In the genomic region with DNA sequence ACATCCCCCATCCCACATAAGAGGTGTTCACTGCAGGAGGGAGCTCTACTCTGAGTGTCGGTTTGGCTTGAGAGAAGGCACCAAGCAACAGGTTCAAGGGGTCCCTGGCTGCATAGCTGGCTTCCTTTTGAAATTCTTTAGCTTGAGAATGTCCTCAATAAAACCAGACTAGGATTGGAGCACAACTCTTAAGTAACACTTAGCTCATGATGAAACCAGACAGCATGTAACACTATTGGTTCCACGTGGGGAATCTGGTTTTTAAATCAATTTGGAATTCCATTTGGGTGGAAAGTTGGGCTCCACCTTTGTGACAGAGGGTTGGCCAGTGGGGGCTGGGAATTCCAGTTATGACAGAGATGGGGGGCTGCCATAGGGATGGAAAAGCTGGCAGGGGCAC, we compare ENCODE assay signal across 28 cellular contexts.
"Had no signal": no experiment of that assay in that cellular context is flagged by ENCODE, and none has a peak within 500 bp of the region (broad histone marks: within the 10 kb centered on the region; RNA-seq: fewer than 3 reads in every experiment).

No MANE protein-coding gene starts in this region.

- H2AFZ ChIP-seq: neural progenitor cell, parathyroid adenoma had no signal

- H3K27me3 ChIP-seq: neural progenitor cell, ovary, testis, upper lobe of right lung, uterus had no signal

- H3K9me3 Mint-ChIP-seq: natural killer cell; nephron; neural progenitor cell; stimulated activated memory B cell treated with anti-CD40 and anti-IgM and Interleukin-4, amounts not matched to agents 10 μg/mL and 1 μg/mL and 100 μg/mL, for 72 hours; stimulated activated naive CD8-positive, alpha-beta T cell treated with anti-CD3 and anti-CD28 coated beads, Interleukin-15, amount 100 ng/mL, for 72 hours; type B pancreatic cell had no signal

- ATAC-seq: naive thymus-derived CD4-positive, alpha-beta T cell; psoas muscle; right cardiac atrium; sciatic nerve; stimulated activated memory B cell treated with anti-CD40 and anti-IgM and Interleukin-4, amounts not matched to agents 10 μg/mL and 1 μg/mL and 100 μg/mL, for 72 hours; upper lobe of right lung had no signal

- H3K36me3 ChIP-seq: neural progenitor cell, ovary, suprapubic skin, tibial artery, transverse colon, upper lobe of right lung, uterus had no signal

- H3K27ac ChIP-seq: neural progenitor cell, ovary, parathyroid adenoma, psoas muscle, suprapubic skin, testis, tibial artery, transverse colon, upper lobe of right lung, uterus had no signal

- H3K27ac Mint-ChIP-seq: naive thymus-derived CD4-positive, alpha-beta T cell; natural killer cell; nephron; neural progenitor cell; progenitor cell of endocrine pancreas; stimulated activated memory B cell treated with anti-CD40 and anti-IgM and Interleukin-4, amounts not matched to agents 10 μg/mL and 1 μg/mL and 100 μg/mL, for 72 hours; type B pancreatic cell had no signal

- H3K79me2 ChIP-seq: parathyroid adenoma had no signal

- H3K9ac ChIP-seq: neural progenitor cell, parathyroid adenoma had no signal

- H3K4me1 ChIP-seq: parathyroid adenoma, testis, tibial artery, transverse colon, upper lobe of right lung, uterus had no signal

- H3K9me3 ChIP-seq: ovary, psoas muscle, suprapubic skin, testis, tibial artery, transverse colon, upper lobe of right lung, uterus had no signal

- H3K4me1 Mint-ChIP-seq: natural killer cell had no signal

- H3K4me2 ChIP-seq: neural progenitor cell had no signal

- H3K4me3 Mint-ChIP-seq: naive thymus-derived CD4-positive, alpha-beta T cell; natural killer cell; nephron; neural progenitor cell; stimulated activated memory B cell treated with anti-CD40 and anti-IgM and Interleukin-4, amounts not matched to agents 10 μg/mL and 1 μg/mL and 100 μg/mL, for 72 hours; stimulated activated naive CD8-positive, alpha-beta T cell treated with anti-CD3 and anti-CD28 coated beads, Interleukin-15, amount 100 ng/mL, for 72 hours; type B pancreatic cell had no signal

- H3K36me3 Mint-ChIP-seq: naive thymus-derived CD4-positive, alpha-beta T cell; natural killer cell; neural progenitor cell; stimulated activated memory B cell treated with anti-CD40 and anti-IgM and Interleukin-4, amounts not matched to agents 10 μg/mL and 1 μg/mL and 100 μg/mL, for 72 hours; type B pancreatic cell had no signal

- H3K4me3 ChIP-seq: neural progenitor cell, ovary, psoas muscle, suprapubic skin, testis, tibial artery, transverse colon, upper lobe of right lung, uterus had no signal

- DNase-seq: naive thymus-derived CD4-positive, alpha-beta T cell; natural killer cell; nucleus accumbens; ovary; psoas muscle; right cardiac atrium; small intestine; stimulated activated CD4-positive, alpha-beta T cell treated with anti-CD3 and anti-CD28 coated beads, Interleukin-15, amount 100 ng/mL, for 24 hours; stimulated activated CD4-positive, alpha-beta T cell treated with anti-CD3 and anti-CD28 coated beads, Interleukin-2, amount 100 ng/mL, for 24 hours; stimulated activated CD4-positive, alpha-beta T cell treated with anti-CD3 and anti-CD28 coated beads, Interleukin-2, amount 100 ng/mL, for 48 hours; stimulated activated CD4-positive, alpha-beta T cell treated with anti-CD3 and anti-CD28 coated beads, Interleukin-4, amount 100 ng/mL, for 24 hours; stimulated activated naive CD4-positive, alpha-beta T cell; stimulated activated naive CD8-positive, alpha-beta T cell treated with anti-CD3 and anti-CD28 coated beads, Interleukin-15, amount 100 ng/mL, for 72 hours; stimulated activated naive CD8-positive, alpha-beta T cell treated with anti-CD3 and anti-CD28 coated beads, Interleukin-15, Interleukin-2, amounts not matched to agents 100 U/mL and 50 U/mL, for 24 hours; substantia nigra; testis; tibial artery; transverse colon; upper lobe of right lung; uterus had no signal
